In the genomic region with DNA sequence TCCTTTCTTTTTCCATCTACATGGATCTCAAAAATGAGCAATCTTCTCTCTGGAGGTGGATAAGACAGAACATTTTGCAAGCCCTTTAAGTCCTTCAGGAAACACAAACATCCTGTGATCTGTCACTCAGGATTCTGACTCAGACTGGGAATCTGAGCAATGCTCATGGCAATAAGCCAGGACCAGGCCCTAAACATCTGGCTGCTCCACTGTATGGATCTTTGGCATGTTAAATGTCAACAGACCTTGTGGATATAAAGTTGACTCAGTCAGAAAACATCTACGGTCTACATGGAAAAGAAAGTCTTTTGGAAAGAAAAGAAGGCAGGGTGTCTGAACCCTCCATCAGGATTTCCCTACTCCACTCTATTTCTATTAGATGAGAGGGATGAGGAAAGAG, we compare ENCODE assay signal across 12 cellular contexts. TPM values are rescaled to one million over a fixed set of nuclear protein-coding genes. Genes with fewer than 3 reads are reported as not detected.
DNase-seq lines count a peak whose midpoint lies in the region; ATAC-seq, FAIRE-seq and TF ChIP-seq lines count a peak whose summit lies in the region.
"Had no signal": no experiment of that assay in that cellular context is flagged by ENCODE, and none has a peak within 500 bp of the region (broad histone marks: within the 10 kb centered on the region; RNA-seq: fewer than 3 reads in every experiment).

No MANE protein-coding gene starts in this region.

- no peak for TF ChIP-seq CTCF in AG04450 (IDR thresholded peaks at IDR 0.05; ENCODE audit: low read depth, low read length)
- TF ChIP-seq CTCF in HFFc6 (IDR thresholded peaks at IDR 0.05) = no peak
- no peak for TF ChIP-seq CTCF in astrocyte (IDR thresholded peaks at IDR 0.05; ENCODE audit: insufficient read depth, low read depth, low read length)
- TF ChIP-seq CTCF in kidney epithelial cell (IDR thresholded peaks at IDR 0.05; ENCODE audit: insufficient read depth, low read length, poor library complexity, severe bottlenecking) = no peak

- ATAC-seq in HG03280 (IDR thresholded peaks at IDR 0.05; ENCODE audit: unreplicated experiment) (no peak), GM18870 (IDR thresholded peaks at IDR 0.05; ENCODE audit: unreplicated experiment) (no peak)

- no peaks in the 10 kb centered on the region for H4K20me1 ChIP-seq in astrocyte (ENCODE audit: insufficient read depth, low read length)

- H3K36me3 Mint-ChIP-seq in HFFc6 (ENCODE audit: low read depth) = no peaks in the 10 kb centered on the region
- no peaks in the 10 kb centered on the region for H3K36me3 Mint-ChIP-seq in astrocyte (ENCODE audit: low read depth, unreplicated experiment)
- H3K36me3 Mint-ChIP-seq: brain had no signal

- H3K27me3 Mint-ChIP-seq in HFFc6 (ENCODE audit: insufficient read depth) (peaks cover 2% of the 10 kb centered on the region; the same call in 1 of the 2 replicates), astrocyte (ENCODE audit: low read depth, unreplicated experiment) (no peaks in the 10 kb centered on the region)

- H3K9ac ChIP-seq in astrocyte (ENCODE audit: low read length) = no peak overlapping the region

- H3K4me1 ChIP-seq in astrocyte (ENCODE audit: insufficient read depth, low read length) = peaks cover 28% of the 10 kb centered on the region
- H3K4me1 ChIP-seq: thyroid gland had no signal

- H3K4me3 ChIP-seq in AG04450 (ENCODE audit: low read depth, low read length) = no peak overlapping the region
- H3K4me3 ChIP-seq in astrocyte (ENCODE audit: insufficient read depth, low read depth, low read length) = no peak overlapping the region
- H3K4me3 ChIP-seq in kidney epithelial cell (ENCODE audit: low read depth, low read length) = no peak overlapping the region
- H3K4me3 ChIP-seq: thyroid gland had no signal

- no peaks in the 10 kb centered on the region for H3K79me2 ChIP-seq in astrocyte (ENCODE audit: insufficient read depth, low read length)

- peak; percentile 100 for FAIRE-seq in astrocyte (lab: Jason Lieb, UNC)
- FAIRE-seq: islet of Langerhans had no signal

- H3K4me1 Mint-ChIP-seq in HFFc6 (ENCODE audit: low read depth) (peaks cover 60% of the 10 kb centered on the region), astrocyte (ENCODE audit: low read depth, unreplicated experiment) (peaks cover 44% of the 10 kb centered on the region)

- DNase-seq in AG04450 (ENCODE audit: low read depth, low spot score) = peak; percentile 99
- peak; percentile 96 for DNase-seq in HFFc6
- DNase-seq in astrocyte (ENCODE audit: low read depth) = peak; percentile 97
- DNase-seq in kidney epithelial cell (ENCODE audit: low read depth) = peak; percentile 97
- no peak for DNase-seq in NCI-H524 treated with DMSO at 0.1 percent for 48 hours (lab: John Stamatoyannopoulos, UW)
- DNase-seq in NCI-H774 (lab: John Stamatoyannopoulos, UW) = no peak
- DNase-seq: NCI-H748 treated with DMSO at 0.1 percent for 48 hours, thyroid gland had no signal

- no peaks in the 10 kb centered on the region for H3K27me3 ChIP-seq in AG04450 (ENCODE audit: control insufficient read depth, insufficient read depth, low read length)
- H3K27me3 ChIP-seq in astrocyte (ENCODE audit: insufficient read depth, low read length) = no peaks in the 10 kb centered on the region
- no peaks in the 10 kb centered on the region for H3K27me3 ChIP-seq in kidney epithelial cell (ENCODE audit: control insufficient read depth, insufficient read depth, low read length)
- H3K27me3 ChIP-seq: thyroid gland had no signal

- H3K4me3 Mint-ChIP-seq in HFFc6 (peak overlapping the region; percentile 33), astrocyte (ENCODE audit: unreplicated experiment) (no peak overlapping the region)
- H3K4me3 Mint-ChIP-seq: brain had no signal

- H3K4me2 ChIP-seq in astrocyte (ENCODE audit: low read length) = peak overlapping the region; percentile 51

- CTCF ChIA-PET in AG04450 (lab: Charles Lee) = no interaction called here

- H3K9me3 Mint-ChIP-seq in HFFc6 = no peaks in the 10 kb centered on the region
- H3K9me3 Mint-ChIP-seq in astrocyte (ENCODE audit: unreplicated experiment) = no peaks in the 10 kb centered on the region
- H3K9me3 Mint-ChIP-seq: brain had no signal

- H3K36me3 ChIP-seq in astrocyte (ENCODE audit: insufficient read depth, low read length) (no peaks in the 10 kb centered on the region), kidney epithelial cell (ENCODE audit: control insufficient read depth, insufficient read depth, low read length) (no peaks in the 10 kb centered on the region)
- H3K36me3 ChIP-seq: thyroid gland had no signal

- no peak overlapping the region for H2AFZ ChIP-seq in astrocyte (ENCODE audit: low read depth, low read length)

- H3K9me3 ChIP-seq in AG04450 (ENCODE audit: control insufficient read depth, insufficient read depth, low read length) (no peaks in the 10 kb centered on the region), astrocyte (ENCODE audit: insufficient read depth, low read depth, low read length) (no peaks in the 10 kb centered on the region)
- H3K9me3 ChIP-seq: thyroid gland had no signal

- peak overlapping the region; percentile 22 for H3K27ac ChIP-seq in AG04450 (ENCODE audit: low read depth, low read length)
- peak overlapping the region; percentile 33 for H3K27ac ChIP-seq in astrocyte (ENCODE audit: low read depth, low read length)
- H3K27ac ChIP-seq: thyroid gland had no signal

- POLR2A ChIA-PET in AG04450 (lab: Yijun Ruan, JAX) = no interaction called here

- H3K27ac Mint-ChIP-seq in HFFc6 (peak overlapping the region; percentile 10), astrocyte (ENCODE audit: unreplicated experiment) (peak overlapping the region; percentile 67)
- H3K27ac Mint-ChIP-seq: brain had no signal

RNA-seq across cellular contexts. Expression of a gene that starts 17.8 kb away (rescaled TPM):
- 22.2 and 32.6 TPM in 2 replicates for polyA plus RNA-seq in AG04450 (2011; rRNA removed)
- polyA minus RNA-seq in AG04450 (2011; rRNA and poly(A)+ RNA removed) = 18.0 and 25.9 TPM in 2 replicates
- total RNA-seq in HFFc6 (2021; fragmentation: NEBNext Ultra II Directional; extraction: Animal tissue kit (Norgen Biotek cat#: 25700)) = 10 to 100 TPM; 23.5 to 30.2 (median 27.5) TPM
- total RNA-seq in astrocyte = 38.2 and 40.6 TPM in 2 replicates
- total RNA-seq in kidney epithelial cell = 28.9 and 32.7 TPM in 2 replicates

RNA-seq across cellular contexts. Expression of a gene that starts 17.8 kb away (rescaled TPM):
- polyA plus RNA-seq in AG04450 (2011; rRNA removed) = not detected in 2 replicates
- not detected in 2 replicates for polyA minus RNA-seq in AG04450 (2011; rRNA and poly(A)+ RNA removed)
- total RNA-seq in HFFc6 (2021; fragmentation: NEBNext Ultra II Directional; extraction: Animal tissue kit (Norgen Biotek cat#: 25700)) = not detected
- total RNA-seq in astrocyte (1.1 and 1.7 TPM in 2 replicates), kidney epithelial cell (not detected in 2 replicates)
- total RNA-seq: thyroid gland had no signal

Comparison
In these comparisons a context has a peak if more than half of its experiments do, and no peak if none do; other contexts are left out.
1. DNase-seq: peak in AG04450 (single experiment), HFFc6 (single experiment), astrocyte (single experiment) and kidney epithelial cell (single experiment); none in NCI-H524 treated with DMSO at 0.1 percent for 48 hours (single experiment) and NCI-H774 (single experiment).